ENCODE assay signal across 8 cellular contexts in the genomic region with DNA sequence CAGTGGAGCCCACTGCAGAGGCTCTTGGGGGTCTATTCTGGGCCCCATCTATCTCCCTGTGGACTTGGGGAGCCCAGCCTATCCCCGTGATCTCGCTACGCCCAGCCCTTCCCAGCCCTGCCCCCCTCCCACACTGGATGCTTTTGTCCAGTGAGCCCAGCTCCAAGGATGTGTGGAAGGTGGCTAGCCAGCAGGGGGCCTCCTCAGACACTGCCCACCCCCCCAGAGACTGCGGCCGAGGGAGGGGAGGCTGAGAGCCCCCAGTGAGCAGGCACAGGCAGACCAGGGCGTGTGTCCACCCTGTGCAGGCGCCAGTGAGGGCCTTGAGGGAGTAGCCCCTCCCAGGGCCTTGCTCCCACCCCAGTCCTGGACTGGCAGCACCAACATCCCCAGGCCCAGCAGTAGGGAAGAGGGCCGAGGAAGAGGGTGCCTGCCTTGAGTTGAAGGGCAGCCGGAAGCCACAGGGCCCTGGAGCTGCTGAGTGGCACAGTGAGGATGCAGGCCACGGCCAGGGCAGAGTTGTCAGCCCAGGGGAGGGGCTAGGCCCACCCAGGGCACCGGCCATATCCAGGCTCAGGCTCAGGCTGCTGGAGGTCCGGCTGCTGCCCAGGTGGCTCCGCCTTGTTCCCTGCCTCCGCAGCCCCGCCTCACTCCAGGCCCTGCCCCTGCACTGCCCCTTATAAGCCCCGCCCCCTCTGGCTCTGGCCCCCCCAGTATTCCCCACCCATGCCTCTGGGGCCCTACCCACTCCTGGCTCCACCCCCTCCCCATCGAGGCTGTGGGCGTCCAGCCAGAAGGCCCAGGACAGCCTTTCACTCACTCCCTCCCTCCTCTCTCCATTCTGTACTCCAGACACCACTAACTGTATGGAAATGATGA. TPM values are rescaled to one million over a fixed set of nuclear protein-coding genes. Genes with fewer than 3 reads are reported as not detected.
DNase-seq lines count a peak whose midpoint lies in the region; ATAC-seq and TF ChIP-seq lines count a peak whose summit lies in the region.

No MANE protein-coding gene starts in this region.

- ATAC-seq in T-helper 17 cell = no peak

- H3K9me3 ChIP-seq in T-helper 17 cell (ENCODE audit: control insufficient read depth, low read length, poor library complexity, severe bottlenecking) = no peaks in the 10 kb centered on the region

- DNase-seq in EH (ENCODE audit: low read depth) = peak; percentile 22
- peak; percentile 80 for DNase-seq in NCI-H510A treated with DMSO at 0.1 percent for 48 hours (lab: John Stamatoyannopoulos, UW)
- peak; percentile 25 to 56 for DNase-seq in erythroblast (lab: John Stamatoyannopoulos, UW)
- DNase-seq in nucleus accumbens (lab: John Stamatoyannopoulos, UW) = peak in 30 of 56 donors; percentile 9 to 64 (median 30)
- no peak for DNase-seq in activated CD4-positive, alpha-beta T cell treated with anti-CD3 and anti-CD28 coated beads, Interleukin-2, amount 50 U/mL, for 1 hour
- no peak for DNase-seq in T-helper 17 cell
- no peak for DNase-seq in effector CD4-positive, alpha-beta T cell
- DNase-seq in amniotic stem cell (lab: John Stamatoyannopoulos, UW) = no peak

- H3K27me3 Mint-ChIP-seq in T-helper 17 cell = no peaks in the 10 kb centered on the region

- no peaks in the 10 kb centered on the region for H3K36me3 Mint-ChIP-seq in T-helper 17 cell (ENCODE audit: low read depth)

- no peak overlapping the region for H3K27ac Mint-ChIP-seq in T-helper 17 cell

- no peak for TF ChIP-seq POLR2A in erythroblast (IDR thresholded peaks at IDR 0.05; ENCODE audit: low read length)

- H3K4me1 Mint-ChIP-seq in T-helper 17 cell = peaks cover 8% of the 10 kb centered on the region

- no peak overlapping the region for H3K4me3 Mint-ChIP-seq in T-helper 17 cell

RNA-seq across cellular contexts. Expression of a gene that starts 28.0 kb away (rescaled TPM):
- 10 to 100 TPM; 65.0 to 65.7 TPM for total RNA-seq in T-helper 17 cell

Comparison
In these comparisons a context has a peak if more than half of its experiments do, and no peak if none do; other contexts are left out.
1. DNase-seq: peak in EH (single experiment), NCI-H510A treated with DMSO at 0.1 percent for 48 hours (single experiment), erythroblast (2 of 2) and nucleus accumbens (30 of 56); none in activated CD4-positive, alpha-beta T cell treated with anti-CD3 and anti-CD28 coated beads, Interleukin-2, amount 50 U/mL, for 1 hour (single experiment), T-helper 17 cell (0 of 3), effector CD4-positive, alpha-beta T cell (single experiment) and amniotic stem cell (single experiment).